ENCODE assay signal across 19 cellular contexts in the genomic region with DNA sequence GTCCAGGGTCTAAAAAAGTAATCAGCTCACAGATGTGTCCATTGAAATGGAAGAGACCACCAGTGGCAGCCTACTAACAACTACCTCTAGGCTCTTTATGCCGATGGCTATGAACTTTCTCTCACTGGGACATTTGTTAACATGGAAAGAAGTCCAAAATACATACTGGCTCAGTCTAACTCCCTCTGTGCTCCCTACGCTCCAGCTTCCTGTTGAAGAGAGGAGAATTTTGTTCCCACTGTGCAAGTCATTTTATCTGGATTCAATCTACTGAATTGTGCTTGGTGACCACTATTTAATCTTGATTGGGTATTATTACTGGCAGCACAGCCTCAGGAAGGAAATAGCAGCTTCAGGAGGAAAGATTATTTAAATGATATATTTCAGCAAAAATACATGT.
DNase-seq lines count a peak whose midpoint lies in the region; ATAC-seq and TF ChIP-seq lines count a peak whose summit lies in the region.
"Had no signal": no experiment of that assay in that cellular context is flagged by ENCODE, and none has a peak within 500 bp of the region (broad histone marks: within the 10 kb centered on the region; RNA-seq: fewer than 3 reads in every experiment).

No MANE protein-coding gene starts in this region.

- H3F3A ChIP-seq in GM23338 (replicated peaks; ENCODE audit: low read depth): no peaks in the 10 kb centered on the region
- no peaks in the 10 kb centered on the region for H3F3A ChIP-seq in SK-N-SH (replicated peaks; ENCODE audit: insufficient read depth)

- H3K36me3 ChIP-seq in heart left ventricle (no peaks in the 10 kb centered on the region), left ventricle myocardium inferior (no peaks in the 10 kb centered on the region), gastrocnemius medialis (no peaks in the 10 kb centered on the region), GM23338 (ENCODE audit: insufficient read depth) (no peaks in the 10 kb centered on the region), SK-N-SH (replicated peaks in 1 of 2; ENCODE audit: control insufficient read depth in 1 of 2, insufficient read depth in 2 of 2, low read length in 1 of 2) (no peaks in the 10 kb centered on the region)

- peak in 1 of 4 donors; percentile 46 for ATAC-seq in heart left ventricle
- ATAC-seq in Right ventricle myocardium superior (ENCODE audit: poor library complexity): no peak
- no peak for ATAC-seq in gastrocnemius medialis
- ATAC-seq in GM23338: no peak
- ATAC-seq: A549; CD8-positive, alpha-beta T cell had no signal

- POLR2A ChIA-PET in SK-N-SH (lab: Yijun Ruan, JAX): no interaction called here

- H3K9me3 ChIP-seq in heart left ventricle (no peaks in the 10 kb centered on the region), left ventricle myocardium inferior (replicated peaks) (no peaks in the 10 kb centered on the region), gastrocnemius medialis (no peaks in the 10 kb centered on the region), SK-N-SH (no peaks in the 10 kb centered on the region)
- H3K9me3 ChIP-seq: A549, Caco-2 had no signal

- TF ChIP-seq POLR2A in heart left ventricle (IDR thresholded peaks at IDR 0.05) (no peak), gastrocnemius medialis (IDR thresholded peaks at IDR 0.05) (no peak)

- H3K36me3 Mint-ChIP-seq in GM23338 (ENCODE audit: low read depth): no peaks in the 10 kb centered on the region
- H3K36me3 Mint-ChIP-seq: CD8-positive, alpha-beta T cell had no signal

- H3K9me2 ChIP-seq in GM23338 (ENCODE audit: insufficient read depth) (no peaks in the 10 kb centered on the region), SK-N-SH (no peaks in the 10 kb centered on the region)

- H3K4me1 ChIP-seq in heart left ventricle (peaks cover 0 to 27% (median 2%) of the 10 kb centered on the region in 12 donors), left ventricle myocardium inferior (peaks cover 10% of the 10 kb centered on the region), gastrocnemius medialis (no peaks in the 10 kb centered on the region), GM23338 (ENCODE audit: insufficient read depth) (no peaks in the 10 kb centered on the region; the same call in 1 of the 2 replicates), SK-N-SH (ENCODE audit: control insufficient read depth in 1 of 2, insufficient read depth in 2 of 2, low read depth in 1 of 2, low read length in 1 of 2) (no peaks in the 10 kb centered on the region)
- H3K4me1 ChIP-seq: A549 had no signal

- no peak overlapping the region for H3K27ac Mint-ChIP-seq in GM23338
- H3K27ac Mint-ChIP-seq: B cell; CD4-positive, alpha-beta T cell; CD8-positive, alpha-beta T cell had no signal

- H4K20me1 ChIP-seq in GM23338 (replicated peaks; ENCODE audit: insufficient read depth) (no peaks in the 10 kb centered on the region), SK-N-SH (ENCODE audit: insufficient read depth) (no peaks in the 10 kb centered on the region)

- no peak for DNase-seq in heart left ventricle
- no peak for DNase-seq in cardiac septum (ENCODE audit: low spot score)
- no peak for DNase-seq in left ventricle myocardium inferior
- DNase-seq in Right ventricle myocardium superior: no peak
- peak; percentile 26 to 36 for DNase-seq in dermis microvascular lymphatic vessel endothelial cell (ENCODE audit: low read depth in 2 of 2)
- DNase-seq in gastrocnemius medialis: no peak
- no peak for DNase-seq in GM23338 (ENCODE audit: low spot score)
- no peak for DNase-seq in SK-N-SH
- DNase-seq: AML-193; Caco-2; Calu3; CD4-positive, alpha-beta T cell; CD8-positive, alpha-beta T cell; DMS79 treated with DMSO at 0.1 percent for 48 hours; GF-D8 had no signal

- H3K4me3 ChIP-seq in heart left ventricle (no peak overlapping the region), left ventricle myocardium inferior (no peak overlapping the region), gastrocnemius medialis (no peak overlapping the region), GM23338 (no peak overlapping the region), SK-N-SH (ENCODE audit: low read depth in 2 of 2, low read length in 1 of 2) (no peak overlapping the region)
- H3K4me3 ChIP-seq: A549 had no signal

- H3K79me2 ChIP-seq in GM23338 (replicated peaks; ENCODE audit: insufficient read depth): no peaks in the 10 kb centered on the region
- no peaks in the 10 kb centered on the region for H3K79me2 ChIP-seq in SK-N-SH (ENCODE audit: insufficient read depth)

- H3K9ac ChIP-seq in SK-N-SH: no peak overlapping the region

- in situ Hi-C loops in gastrocnemius medialis (cut with MboI; ENCODE audit: low sequenced_read_pairs in 4 of 4): no loop called here

- H3K4me2 ChIP-seq in GM23338: no peak overlapping the region
- H3K4me2 ChIP-seq in SK-N-SH: no peak overlapping the region
- H3K4me2 ChIP-seq: A549 had no signal

- H3K27ac ChIP-seq in heart left ventricle (peak overlapping the region in 8 of 12 donors; percentile 20 to 71 (median 35)), left ventricle myocardium inferior (replicated peaks) (peak overlapping the region; percentile 52), gastrocnemius medialis (peak overlapping the region in 3 of 4 donors; percentile 5 to 56 (median 15)), GM23338 (ENCODE audit: low read depth) (no peak overlapping the region), SK-N-SH (ENCODE audit: low read depth in 2 of 2, low read length in 1 of 2) (no peak overlapping the region)
- H3K27ac ChIP-seq: 22Rv1, A549, C4-2B had no signal

- H3K27me3 ChIP-seq in heart left ventricle (no peaks in the 10 kb centered on the region), left ventricle myocardium inferior (ENCODE audit: low read depth) (no peaks in the 10 kb centered on the region), gastrocnemius medialis (no peaks in the 10 kb centered on the region), GM23338 (ENCODE audit: insufficient read depth) (no peaks in the 10 kb centered on the region), SK-N-SH (ENCODE audit: insufficient read depth) (no peaks in the 10 kb centered on the region)

- no peaks in the 10 kb centered on the region for H3K9me3 Mint-ChIP-seq in GM23338
- H3K9me3 Mint-ChIP-seq: CD4-positive, alpha-beta T cell; CD8-positive, alpha-beta T cell had no signal

- peaks cover 6% of the 10 kb centered on the region; the same call in 2 of the 3 replicates for H3K4me1 Mint-ChIP-seq in GM23338
- H3K4me1 Mint-ChIP-seq: B cell had no signal

- H2AFZ ChIP-seq in GM23338: no peak overlapping the region
- H2AFZ ChIP-seq in SK-N-SH (ENCODE audit: low read depth): no peak overlapping the region

- WGBS in heart left ventricle, 4 donors: 50 to 60% (median 53%) methylated on average over 2 of the region's 2 CpGs
- WGBS in SK-N-SH (ENCODE audit: low lambda C conversion rate): 29% methylated on average over 2 of the region's 2 CpGs

- TF ChIP-seq EP300 in SK-N-SH (IDR thresholded peaks at IDR 0.05; ENCODE audit: borderline replicate concordance in 1 of 2, low read depth in 1 of 2, low read length in 1 of 2): no peak

- CTCF ChIA-PET in SK-N-SH (lab: Yijun Ruan, JAX): no interaction called here

- no peak overlapping the region for H3K4me3 Mint-ChIP-seq in GM23338
- H3K4me3 Mint-ChIP-seq: B cell; CD4-positive, alpha-beta T cell; CD8-positive, alpha-beta T cell had no signal

- H3K27me3 Mint-ChIP-seq in GM23338 (ENCODE audit: insufficient read depth, low read depth, poor library complexity): no peaks in the 10 kb centered on the region
- H3K27me3 Mint-ChIP-seq: B cell; CD4-positive, alpha-beta T cell had no signal

- intact Hi-C loops in heart left ventricle (cut with DNase I) (loop anchor here in 1 of 10 donors (10.0 kb wide), 1 partner anchor 218 kb away; no protein-coding TSS in a partner anchor), cardiac septum (cut with DNase I) (no loop called here), left ventricle myocardium inferior (cut with micrococcal nuclease) (no loop called here), Right ventricle myocardium superior (cut with DNase I) (no loop called here), gastrocnemius medialis (cut with DNase I; ENCODE audit: low total_unique reads) (no loop called here)

- TF ChIP-seq RAD21 in SK-N-SH (IDR thresholded peaks at IDR 0.05; ENCODE audit: low read length): no peak

- no peak for TF ChIP-seq CTCF in heart left ventricle (IDR thresholded peaks at IDR 0.05)
- no peak for TF ChIP-seq CTCF in left ventricle myocardium inferior (IDR thresholded peaks at IDR 0.05; ENCODE audit: borderline replicate concordance)
- TF ChIP-seq CTCF in gastrocnemius medialis (IDR thresholded peaks at IDR 0.05 in 4 of 5, conservative IDR thresholded peaks at IDR 0.05 in 1 of 5): no peak
- no peak for TF ChIP-seq CTCF in GM23338 (conservative IDR thresholded peaks at IDR 0.05; ENCODE audit: low read depth in 2 of 2)
- no peak for TF ChIP-seq CTCF in SK-N-SH (IDR thresholded peaks at IDR 0.05)

TF ChIP-seq in GM23338, 12 proteins besides CTCF, POLR2A, EP300 and RAD21 (continues in another document):
- TF ChIP-seq CREB1 (CRISPR knock-in tag; IDR thresholded peaks at IDR 0.05; ENCODE audit: low read depth) (no peak), EZH2phosphoT487 (IDR thresholded peaks at IDR 0.05; ENCODE audit: unreplicated experiment) (no peak)

TF ChIP-seq in SK-N-SH, 30 proteins besides CTCF, POLR2A, EP300 and RAD21 (continues in another document):
- no peak for TF ChIP-seq GATA2 (CRISPR knock-in tag; IDR thresholded peaks at IDR 0.05)
- no peak for TF ChIP-seq RCOR1 (IDR thresholded peaks at IDR 0.05; ENCODE audit: low read length)
- TF ChIP-seq, protein P1, sequence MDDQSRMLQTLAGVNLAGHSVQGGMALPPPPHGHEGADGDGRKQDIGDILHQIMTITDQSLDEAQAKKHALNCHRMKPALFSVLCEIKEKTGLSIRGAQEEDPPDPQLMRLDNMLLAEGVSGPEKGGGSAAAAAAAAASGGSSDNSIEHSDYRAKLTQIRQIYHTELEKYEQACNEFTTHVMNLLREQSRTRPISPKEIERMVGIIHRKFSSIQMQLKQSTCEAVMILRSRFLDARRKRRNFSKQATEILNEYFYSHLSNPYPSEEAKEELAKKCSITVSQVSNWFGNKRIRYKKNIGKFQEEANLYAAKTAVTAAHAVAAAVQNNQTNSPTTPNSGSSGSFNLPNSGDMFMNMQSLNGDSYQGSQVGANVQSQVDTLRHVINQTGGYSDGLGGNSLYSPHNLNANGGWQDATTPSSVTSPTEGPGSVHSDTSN (IDR thresholded peaks at IDR 0.05): no peak
- no peak for TF ChIP-seq GABPA (IDR thresholded peaks at IDR 0.05; ENCODE audit: low read depth)
- no peak for TF ChIP-seq FOSL2 (IDR thresholded peaks at IDR 0.05; ENCODE audit: borderline replicate concordance, low read depth)
- TF ChIP-seq MXI1 (IDR thresholded peaks at IDR 0.05; ENCODE audit: low read depth, low read length): no peak
- TF ChIP-seq ELF1 (IDR thresholded peaks at IDR 0.05): no peak
- TF ChIP-seq SMC3 (IDR thresholded peaks at IDR 0.05; ENCODE audit: low read depth, low read length): no peak
- TF ChIP-seq CHD2 (IDR thresholded peaks at IDR 0.05; ENCODE audit: low read length, partially characterized antibody): no peak
- no peak for TF ChIP-seq RFX5 (IDR thresholded peaks at IDR 0.05; ENCODE audit: low read length)
- no peak for TF ChIP-seq SIN3A (IDR thresholded peaks at IDR 0.05; ENCODE audit: borderline replicate concordance, low read depth, low read length)

Comparison
In these comparisons a context has a peak if more than half of its experiments do, and no peak if none do; other contexts are left out.
1. DNase-seq: peak in dermis microvascular lymphatic vessel endothelial cell (2 of 2); none in heart left ventricle (0 of 5), cardiac septum (single experiment), left ventricle myocardium inferior (single experiment), Right ventricle myocardium superior (single experiment), gastrocnemius medialis (0 of 2), GM23338 (single experiment) and SK-N-SH (single experiment).
2. H3K27ac ChIP-seq: peak in heart left ventricle (8 of 12), left ventricle myocardium inferior (single experiment) and gastrocnemius medialis (3 of 4); none in GM23338 (single experiment) and SK-N-SH (0 of 2).